Comparison of ENCODE assay signal across 12 cellular contexts in genomic region chr2:43831438-43832294, GRCh38. TPM values are rescaled to one million over a fixed set of nuclear protein-coding genes. Genes with fewer than 3 reads are reported as not detected.
A peak's percentile ranks its signal among the peaks of the same experiment; 100 is the strongest.
DNase-seq lines count a peak whose midpoint lies in the region; ATAC-seq and TF ChIP-seq lines count a peak whose summit lies in the region.
"Had no signal": no experiment of that assay in that cellular context is flagged by ENCODE, and none has a peak within 500 bp of the region (broad histone marks: within the 10 kb centered on the region; RNA-seq: fewer than 3 reads in every experiment).

No MANE protein-coding gene starts in this region.

- peak overlapping the region; percentile 89 for H3K4me2 ChIP-seq in GM23338
- peak overlapping the region; percentile 72 for H3K4me2 ChIP-seq in hepatocyte
- H3K4me2 ChIP-seq: KMS-11 had no signal

- H3F3A ChIP-seq in GM23338 (replicated peaks; ENCODE audit: low read depth), result no peaks in the 10 kb centered on the region

- CTCF ChIA-PET in naive thymus-derived CD4-positive, alpha-beta T cell (lab: Charles Lee), result no interaction called here

- DNase-seq in GM23338 (ENCODE audit: low spot score), result peak; percentile 55
- DNase-seq in Peyer's patch, result peak in 1 of 3 donors; percentile 68
- DNase-seq in hepatocyte (ENCODE audit: low spot score), result no peak
- no peak for DNase-seq in retinal pigment epithelial cell (ENCODE audit: low read depth)
- DNase-seq in naive thymus-derived CD4-positive, alpha-beta T cell, result no peak
- no peak for DNase-seq in tibial nerve (ENCODE audit: low spot score in 2 of 2)
- no peak for DNase-seq in NCI-H1694 (lab: John Stamatoyannopoulos, UW)

- ATAC-seq in GM23338, result peak; percentile 75
- no peak for ATAC-seq in HG02798 (IDR thresholded peaks at IDR 0.05; ENCODE audit: poor library complexity, unreplicated experiment)
- no peak for ATAC-seq in naive thymus-derived CD4-positive, alpha-beta T cell

- H3K27ac Mint-ChIP-seq in GM23338, result no peak overlapping the region
- no peak overlapping the region for H3K27ac Mint-ChIP-seq in naive thymus-derived CD4-positive, alpha-beta T cell

- H3K79me2 ChIP-seq in GM23338 (replicated peaks; ENCODE audit: insufficient read depth) (no peaks in the 10 kb centered on the region), hepatocyte (no peaks in the 10 kb centered on the region)

- H2AFZ ChIP-seq in GM23338, result peak overlapping the region; percentile 100
- no peak overlapping the region for H2AFZ ChIP-seq in hepatocyte

- H3K36me3 ChIP-seq in GM23338 (ENCODE audit: insufficient read depth) (no peaks in the 10 kb centered on the region), Peyer's patch (no peaks in the 10 kb centered on the region), hepatocyte (replicated peaks; ENCODE audit: insufficient read depth, low read depth) (no peaks in the 10 kb centered on the region), tibial nerve (no peaks in the 10 kb centered on the region)
- no peaks in the 10 kb centered on the region for H3K36me3 ChIP-seq in naive thymus-derived CD4-positive, alpha-beta T cell (ENCODE audit: control insufficient read depth in 2 of 3, insufficient read depth in 3 of 3, low read length in 3 of 3)

- POLR2A ChIA-PET in naive thymus-derived CD4-positive, alpha-beta T cell (lab: Charles Lee), result no interaction called here

- H4K20me1 ChIP-seq in GM23338 (replicated peaks; ENCODE audit: insufficient read depth), result no peaks in the 10 kb centered on the region
- no peaks in the 10 kb centered on the region for H4K20me1 ChIP-seq in hepatocyte (ENCODE audit: insufficient read depth, poor library complexity, severe bottlenecking)

- peak overlapping the region; percentile 75 for H3K4me3 Mint-ChIP-seq in GM23338
- H3K4me3 Mint-ChIP-seq in naive thymus-derived CD4-positive, alpha-beta T cell, result peak overlapping the region in 2 of 10 donors; percentile 9 to 46

- H3K27me3 ChIP-seq in GM23338 (ENCODE audit: insufficient read depth) (peaks cover 26% of the 10 kb centered on the region), Peyer's patch (no peaks in the 10 kb centered on the region), hepatocyte (peaks cover 14% of the 10 kb centered on the region), tibial nerve (peaks cover 0 to 21% of the 10 kb centered on the region in 2 donors)
- no peaks in the 10 kb centered on the region for H3K27me3 ChIP-seq in naive thymus-derived CD4-positive, alpha-beta T cell (ENCODE audit: control insufficient read depth in 2 of 2, insufficient read depth in 2 of 2, low read length in 2 of 2)

- 62% methylated on average over 41 of the region's 56 CpGs for WGBS in hepatocyte (ENCODE audit: low lambda C conversion rate, missing lambda C conversion rate)
- 11 to 21% methylated on average over 34 to 37 of the region's 56 CpGs for WGBS in tibial nerve, 2 donors

- H3K4me1 Mint-ChIP-seq in GM23338, result peaks cover 3% of the 10 kb centered on the region
- peaks cover 0 to 7% (median 3%) of the 10 kb centered on the region in 7 donors for H3K4me1 Mint-ChIP-seq in naive thymus-derived CD4-positive, alpha-beta T cell

- intact Hi-C loops in naive thymus-derived CD4-positive, alpha-beta T cell (cut with micrococcal nuclease), result no loop called here

- no peaks in the 10 kb centered on the region for H3K9me2 ChIP-seq in GM23338 (ENCODE audit: insufficient read depth)
- no peaks in the 10 kb centered on the region for H3K9me2 ChIP-seq in hepatocyte (replicated peaks; ENCODE audit: insufficient read depth)

- no peaks in the 10 kb centered on the region for H3K9me3 ChIP-seq in Peyer's patch
- H3K9me3 ChIP-seq in hepatocyte (ENCODE audit: low read depth), result no peaks in the 10 kb centered on the region
- no peaks in the 10 kb centered on the region for H3K9me3 ChIP-seq in naive thymus-derived CD4-positive, alpha-beta T cell (ENCODE audit: control insufficient read depth in 2 of 3, low read length in 3 of 3)
- no peaks in the 10 kb centered on the region for H3K9me3 ChIP-seq in tibial nerve

- H3K27ac ChIP-seq in GM23338 (ENCODE audit: low read depth) (no peak overlapping the region), Peyer's patch (peak overlapping the region in 3 of 4 donors; percentile 51 to 74 (median 57)), hepatocyte (no peak overlapping the region), tibial nerve (no peak overlapping the region)
- no peak overlapping the region for H3K27ac ChIP-seq in naive thymus-derived CD4-positive, alpha-beta T cell (ENCODE audit: low read depth, low read length)
- H3K27ac ChIP-seq: KMS-11 had no signal

- peaks cover 6% of the 10 kb centered on the region; the same call in 1 of the 2 replicates for H3K4me1 ChIP-seq in GM23338 (ENCODE audit: insufficient read depth)
- peaks cover 0 to 3% (median 0%) of the 10 kb centered on the region in 4 donors for H3K4me1 ChIP-seq in Peyer's patch
- H3K4me1 ChIP-seq in hepatocyte (ENCODE audit: insufficient read depth), result no peaks in the 10 kb centered on the region
- no peaks in the 10 kb centered on the region for H3K4me1 ChIP-seq in naive thymus-derived CD4-positive, alpha-beta T cell (ENCODE audit: control insufficient read depth in 2 of 2, insufficient read depth in 2 of 2, low read length in 2 of 2)
- peaks cover 0 to 9% (median 0%) of the 10 kb centered on the region in 4 donors for H3K4me1 ChIP-seq in tibial nerve

- H3K27me3 Mint-ChIP-seq in GM23338 (ENCODE audit: insufficient read depth, low read depth, poor library complexity), result peaks cover 10% of the 10 kb centered on the region
- peaks cover 15 to 27% (median 18%) of the 10 kb centered on the region in 5 donors for H3K27me3 Mint-ChIP-seq in naive thymus-derived CD4-positive, alpha-beta T cell

- TF ChIP-seq EP300 in tibial nerve (IDR thresholded peaks at IDR 0.05), result no peak

- TF ChIP-seq POLR2A in Peyer's patch (IDR thresholded peaks at IDR 0.05) (peak; percentile 24 to 26), tibial nerve (IDR thresholded peaks at IDR 0.05) (no peak)

- H3K9me3 Mint-ChIP-seq in GM23338, result no peaks in the 10 kb centered on the region
- no peaks in the 10 kb centered on the region for H3K9me3 Mint-ChIP-seq in naive thymus-derived CD4-positive, alpha-beta T cell

- no peaks in the 10 kb centered on the region for H3K36me3 Mint-ChIP-seq in GM23338 (ENCODE audit: low read depth)
- H3K36me3 Mint-ChIP-seq in naive thymus-derived CD4-positive, alpha-beta T cell, result no peaks in the 10 kb centered on the region

- peak overlapping the region; percentile 74 for H3K4me3 ChIP-seq in GM23338
- peak overlapping the region in 3 of 4 donors; percentile 14 to 53 (median 49) for H3K4me3 ChIP-seq in Peyer's patch
- H3K4me3 ChIP-seq in hepatocyte, result no peak overlapping the region
- peak overlapping the region; percentile 49 for H3K4me3 ChIP-seq in retinal pigment epithelial cell (ENCODE audit: low read length)
- H3K4me3 ChIP-seq in naive thymus-derived CD4-positive, alpha-beta T cell (ENCODE audit: low read length), result no peak overlapping the region
- H3K4me3 ChIP-seq in tibial nerve, result peak overlapping the region in 2 of 4 donors; percentile 6 to 18

- no peak for TF ChIP-seq CTCF in GM23338 (conservative IDR thresholded peaks at IDR 0.05; ENCODE audit: low read depth in 2 of 2)
- no peak for TF ChIP-seq CTCF in Peyer's patch (IDR thresholded peaks at IDR 0.05)
- TF ChIP-seq CTCF in hepatocyte (IDR thresholded peaks at IDR 0.05; ENCODE audit: poor library complexity), result no peak
- TF ChIP-seq CTCF in retinal pigment epithelial cell (conservative IDR thresholded peaks at IDR 0.05; ENCODE audit: low read depth, low read length), result no peak
- no peak for TF ChIP-seq CTCF in tibial nerve (IDR thresholded peaks at IDR 0.05)

RNA-seq across cellular contexts. Expression of gene ABCG5, which starts 7.0 kb away (rescaled TPM):
- not detected in 2 replicates for total RNA-seq in GM23338 (2014; rRNA removed; shearing (Covaris generic))
- 0.08 and 0.14 TPM in 2 replicates for polyA plus RNA-seq in GM23338 (2016; fragmentation: Nextera tagmentation; extraction: Ambion mirVana)
- 1 to 10 TPM; 1.7 to 9.3 (median 5.3) TPM for total RNA-seq in Peyer's patch
- total RNA-seq in hepatocyte, result 3.8 and 5.4 TPM in 2 replicates
- polyA plus RNA-seq in hepatocyte, result 1.8 and 5.4 TPM in 2 replicates
- total RNA-seq in naive thymus-derived CD4-positive, alpha-beta T cell, result not detected
- not detected for polyA plus RNA-seq in naive thymus-derived CD4-positive, alpha-beta T cell
- total RNA-seq in tibial nerve, result not detected
- total RNA-seq: Daoy, frontal cortex, RPMI7951 had no signal

RNA-seq across cellular contexts. Expression of gene ABCG8, which starts 7.1 kb away (rescaled TPM):
- total RNA-seq in GM23338 (2014; rRNA removed; shearing (Covaris generic)), result 0.31 and 0.35 TPM in 2 replicates
- polyA plus RNA-seq in GM23338 (2016; fragmentation: Nextera tagmentation; extraction: Ambion mirVana), result 0.03 and 0.19 TPM in 2 replicates
- total RNA-seq in Peyer's patch, result 10 to 100 TPM in 3 of 4 donors, 1 to 10 TPM in 1; 3.3 to 31.5 (median 16.4) TPM
- 4.5 and 4.7 TPM in 2 replicates for total RNA-seq in hepatocyte
- 1.8 and 6.5 TPM in 2 replicates for polyA plus RNA-seq in hepatocyte
- total RNA-seq in naive thymus-derived CD4-positive, alpha-beta T cell, result not detected
- polyA plus RNA-seq in naive thymus-derived CD4-positive, alpha-beta T cell, result under 1 TPM in 1 of 2 donors, not detected in 1; 0.11 TPM
- total RNA-seq in tibial nerve, result not detected
- total RNA-seq: Daoy, RPMI7951 had no signal

RNA-seq across cellular contexts. Expression of gene DYNC2LI1, which starts 57.8 kb away (rescaled TPM):
- total RNA-seq in GM23338 (2014; rRNA removed; shearing (Covaris generic)), result 5.7 and 8.4 TPM in 2 replicates
- polyA plus RNA-seq in GM23338 (2016; fragmentation: Nextera tagmentation; extraction: Ambion mirVana) (8.8 and 11.5 TPM in 2 replicates), hepatocyte (22.7 and 27.2 TPM in 2 replicates)
- total RNA-seq in Peyer's patch (10 to 100 TPM; 21.5 to 41.3 (median 27.9) TPM), hepatocyte (31.5 and 40.4 TPM in 2 replicates), tibial nerve (10 to 100 TPM; 19.5 to 37.3 (median 33.1) TPM)
- 1 to 10 TPM; 1.9 to 6.1 (median 5.1) TPM for total RNA-seq in naive thymus-derived CD4-positive, alpha-beta T cell
- polyA plus RNA-seq in naive thymus-derived CD4-positive, alpha-beta T cell, result 1 to 10 TPM; 5.6 to 7.8 TPM

Comparison
In these comparisons a context has a peak if more than half of its experiments do, and no peak if none do; other contexts are left out.
1. H3K27ac ChIP-seq: peak in Peyer's patch (3 of 4); none in GM23338 (single experiment), hepatocyte (single experiment), naive thymus-derived CD4-positive, alpha-beta T cell (single experiment) and tibial nerve (0 of 4).
2. H3K4me3 ChIP-seq: peak in GM23338 (single experiment), Peyer's patch (3 of 4) and retinal pigment epithelial cell (single experiment); none in hepatocyte (single experiment) and naive thymus-derived CD4-positive, alpha-beta T cell (single experiment).
3. POLR2A ChIP-seq: peak in Peyer's patch (2 of 2); none in tibial nerve (0 of 2).